ENCODE assay signal across 8 cellular contexts in genomic region chr5:35229076-35230042, GRCh38. TPM values are rescaled to one million over a fixed set of nuclear protein-coding genes. Genes with fewer than 3 reads are reported as not detected.
A peak's percentile ranks its signal among the peaks of the same experiment; 100 is the strongest.
DNase-seq lines count a peak whose midpoint lies in the region; ATAC-seq, FAIRE-seq and TF ChIP-seq lines count a peak whose summit lies in the region.

No MANE protein-coding gene starts in this region.

- TF ChIP-seq CTCF in adrenal gland (IDR thresholded peaks at IDR 0.05) (peak in 4 of 6 experiments; percentile 18 to 27 (median 23)), suprapubic skin (IDR thresholded peaks at IDR 0.05) (no peak)

- no peak for TF ChIP-seq EP300 in suprapubic skin (IDR thresholded peaks at IDR 0.05)

- H3K9me3 ChIP-seq in adrenal gland (replicated peaks in 1 of 3) = no peaks in the 10 kb centered on the region
- H3K9me3 ChIP-seq in suprapubic skin = no peaks in the 10 kb centered on the region

- FAIRE-seq in HTR-8/SVneo (lab: Jason Lieb, UNC) = no peak

- H3K27me3 ChIP-seq in adrenal gland (no peaks in the 10 kb centered on the region), suprapubic skin (peaks cover 11% of the 10 kb centered on the region)

- WGBS in adrenal gland, 4 donors = 5 to 6% (median 6%) methylated on average over 30 of the region's 30 CpGs
- 6% methylated on average over 30 of the region's 30 CpGs for WGBS in suprapubic skin

- no peaks in the 10 kb centered on the region for H3K36me3 ChIP-seq in adrenal gland (replicated peaks in 1 of 2)
- H3K36me3 ChIP-seq in suprapubic skin = no peaks in the 10 kb centered on the region

- intact Hi-C loops in adrenal gland (cut with DNase I) = no loop called here

- peak; percentile 40 for ATAC-seq in GM19468 (IDR thresholded peaks at IDR 0.05; ENCODE audit: extremely low read depth, unreplicated experiment)

- H3K27ac ChIP-seq in adrenal gland (peak overlapping the region in 3 of 5 donors; percentile 73 to 84 (median 78)), suprapubic skin (peak overlapping the region; percentile 78)

- TF ChIP-seq POLR2A in adrenal gland (IDR thresholded peaks at IDR 0.05) = no peak
- no peak for TF ChIP-seq POLR2A in suprapubic skin (IDR thresholded peaks at IDR 0.05)

- H3K4me3 ChIP-seq in adrenal gland (peak overlapping the region; percentile 20 to 65 (median 51)), suprapubic skin (peak overlapping the region; percentile 68)

- DNase-seq in G401 (ENCODE audit: low spot score) (peak; percentile 7), HTR-8/SVneo (ENCODE audit: insufficient read length, low spot score) (peak; percentile 79), adrenal gland (peak; percentile 43 to 71 (median 50)), kidney glomerular epithelial cell (lab: John Stamatoyannopoulos, UW) (peak; percentile 43), suprapubic skin (ENCODE audit: low spot score in 2 of 2) (no peak), DMS79 treated with DMSO at 0.1 percent for 48 hours (lab: John Stamatoyannopoulos, UW) (no peak)
- DNase-seq in effector CD4-positive, alpha-beta T cell = no peak

- in situ Hi-C loops in G401 (cut with HindIII; ENCODE audit: low sequenced_read_pairs) = no loop called here

- H3K4me1 ChIP-seq in adrenal gland (replicated peaks in 1 of 2) = peaks cover 37 to 49% of the 10 kb centered on the region in 2 donors
- H3K4me1 ChIP-seq in suprapubic skin = peaks cover 30% of the 10 kb centered on the region

RNA-seq across cellular contexts. Expression of gene PRLR, which starts 0.9 kb away (rescaled TPM):
- not detected in 2 replicates for total RNA-seq in G401 (2014; rRNA removed; shearing (Covaris generic))
- total RNA-seq in adrenal gland (100 to 1,000 TPM in 5 of 8 donors, 10 to 100 TPM in 3; 65.9 to 149 (median 103) TPM), suprapubic skin (10 to 100 TPM in 3 of 4 donors, 1 to 10 TPM in 1; 8.0 to 18.7 (median 17.6) TPM)
- 10 to 100 TPM in 1 of 3 donors, 1 to 10 TPM in 2; 2.1 to 57.1 (median 2.7) TPM for polyA plus RNA-seq in adrenal gland

Comparison
In these comparisons a context has a peak if more than half of its experiments do, and no peak if none do; other contexts are left out.
1. DNase-seq: peak in G401 (single experiment), HTR-8/SVneo (single experiment), adrenal gland (7 of 7) and kidney glomerular epithelial cell (single experiment); none in suprapubic skin (0 of 2), effector CD4-positive, alpha-beta T cell (single experiment) and DMS79 treated with DMSO at 0.1 percent for 48 hours (single experiment).
2. CTCF ChIP-seq: peak in adrenal gland (4 of 6); none in suprapubic skin (0 of 2).